9 cellular contexts compared by ENCODE assay signal in genomic region chr17:78241277-78242023, GRCh38. TPM values are rescaled to one million over a fixed set of nuclear protein-coding genes. Genes with fewer than 3 reads are reported as not detected.
DNase-seq lines count a peak whose midpoint lies in the region; ATAC-seq and TF ChIP-seq lines count a peak whose summit lies in the region.
"Had no signal": no experiment of that assay in that cellular context is flagged by ENCODE, and none has a peak within 500 bp of the region (broad histone marks: within the 10 kb centered on the region; RNA-seq: fewer than 3 reads in every experiment).

No MANE protein-coding gene starts in this region.

- H3K79me2 ChIP-seq in HCT116 (ENCODE audit: insufficient read depth, low read length): no peaks in the 10 kb centered on the region
- H3K79me2 ChIP-seq in smooth muscle cell (ENCODE audit: low read depth): no peaks in the 10 kb centered on the region

- no peaks in the 10 kb centered on the region for H3K36me3 Mint-ChIP-seq in T-helper 17 cell (ENCODE audit: low read depth)

- no peaks in the 10 kb centered on the region for H3K27me3 ChIP-seq in HCT116 (ENCODE audit: insufficient read depth, low read length)
- no peaks in the 10 kb centered on the region for H3K27me3 ChIP-seq in smooth muscle cell (ENCODE audit: low read depth)

- H2AFZ ChIP-seq in HCT116 (ENCODE audit: low read depth, low read length, poor library complexity, severe bottlenecking): no peak overlapping the region
- no peak overlapping the region for H2AFZ ChIP-seq in smooth muscle cell (ENCODE audit: low read depth)

- intact Hi-C loops in HCT116 (cut with micrococcal nuclease): no loop called here

- no peaks in the 10 kb centered on the region for H4K20me1 ChIP-seq in HCT116 (ENCODE audit: insufficient read depth)
- H4K20me1 ChIP-seq in smooth muscle cell (ENCODE audit: low read depth): no peaks in the 10 kb centered on the region

- H3K36me3 ChIP-seq in HCT116 (ENCODE audit: control insufficient read depth in 1 of 2, insufficient read depth in 2 of 2, low read length in 2 of 2) (no peaks in the 10 kb centered on the region), smooth muscle cell (ENCODE audit: low read depth) (no peaks in the 10 kb centered on the region)

- RAD21 ChIA-PET in HCT116 (lab: Charles Lee; ENCODE audit: low non-redundant PET in 1 of 2, low total read pairs in 2 of 2, uncharacterized antibody in 2 of 2, unreplicated experiment in 2 of 2): no interaction called here

- H3K9me2 ChIP-seq in HCT116 (ENCODE audit: insufficient read depth): no peaks in the 10 kb centered on the region

- H3K27ac Mint-ChIP-seq in T-helper 17 cell: no peak overlapping the region

- H3K27me3 Mint-ChIP-seq in T-helper 17 cell: no peaks in the 10 kb centered on the region

- no peak for TF ChIP-seq RAD21 in HCT116 (IDR thresholded peaks at IDR 0.05; ENCODE audit: low read depth)

- POLR2A ChIA-PET in HCT116 (lab: Charles Lee): interaction anchor here (0.6 kb wide), 1 partner anchor 102 kb away, joined by 4 read pairs; no protein-coding TSS in a partner anchor

- no peak overlapping the region for H3K27ac ChIP-seq in HCT116 (ENCODE audit: low read depth, low read length)
- no peak overlapping the region for H3K27ac ChIP-seq in smooth muscle cell (ENCODE audit: low read depth)

- WGBS in smooth muscle cell (ENCODE audit: low lambda C conversion rate): 92% methylated on average over 13 of the region's 13 CpGs

- no peak for TF ChIP-seq POLR2A in HCT116 (IDR thresholded peaks at IDR 0.05; ENCODE audit: borderline replicate concordance, extremely low read depth, insufficient read depth, insufficient read length)

- CTCF ChIA-PET in HCT116 (lab: Charles Lee): no interaction called here

- H3K4me1 ChIP-seq in HCT116 (ENCODE audit: control insufficient read depth in 1 of 2, insufficient read depth in 2 of 2, low read length in 2 of 2): peaks cover 0 to 9% of the 10 kb centered on the region in 2 experiments; a peak in 1 of 4 replicates
- no peaks in the 10 kb centered on the region for H3K4me1 ChIP-seq in smooth muscle cell (ENCODE audit: low read depth)

- peaks cover 3% of the 10 kb centered on the region for H3K4me1 Mint-ChIP-seq in T-helper 17 cell

- peak; percentile 94 for ATAC-seq in HCT116
- no peak for ATAC-seq in T-helper 17 cell
- ATAC-seq in HG03025 (IDR thresholded peaks at IDR 0.05; ENCODE audit: low FRiP score, unreplicated experiment): no peak
- ATAC-seq in HG03135 (IDR thresholded peaks at IDR 0.05; ENCODE audit: unreplicated experiment): no peak

- H3K9me3 ChIP-seq in HCT116 (ENCODE audit: control insufficient read depth in 1 of 2, insufficient read depth in 1 of 2, low read depth in 1 of 2, low read length in 2 of 2): no peaks in the 10 kb centered on the region
- H3K9me3 ChIP-seq in T-helper 17 cell (ENCODE audit: control insufficient read depth, low read length, poor library complexity, severe bottlenecking): no peaks in the 10 kb centered on the region
- H3K9me3 ChIP-seq in smooth muscle cell (replicated peaks; ENCODE audit: low read depth): no peaks in the 10 kb centered on the region

- H3K4me3 ChIP-seq in HCT116 (replicated peaks in 1 of 2; ENCODE audit: low read depth in 1 of 2, low read length in 2 of 2): no peak overlapping the region
- no peak overlapping the region for H3K4me3 ChIP-seq in smooth muscle cell

- H3K4me2 ChIP-seq in HCT116 (ENCODE audit: low read length) (no peak overlapping the region), smooth muscle cell (no peak overlapping the region)

- no TSS peak for BruUV-seq in HCT116 (replicated peaks; lab: Mats Ljungman, UMichigan)

- H3K9ac ChIP-seq in HCT116 (ENCODE audit: low read length) (no peak overlapping the region), smooth muscle cell (ENCODE audit: low read depth) (no peak overlapping the region)

- no peaks in the 10 kb centered on the region for H3F3A ChIP-seq in smooth muscle cell (ENCODE audit: low read depth)

- peak overlapping the region; percentile 36 for H3K4me3 Mint-ChIP-seq in T-helper 17 cell

- TF ChIP-seq CTCF in HCT116 (IDR thresholded peaks at IDR 0.05 in 2 of 3, conservative IDR thresholded peaks at IDR 0.05 in 1 of 3; ENCODE audit: borderline replicate concordance in 1 of 3, insufficient read depth in 1 of 3, low read depth in 2 of 3, low read length in 2 of 3) (no peak), smooth muscle cell (IDR thresholded peaks at IDR 0.05; ENCODE audit: borderline replicate concordance, insufficient read depth, poor library complexity, severe bottlenecking) (no peak)

- DNase-seq in Ammon's horn (ENCODE audit: low spot score) (peak; percentile 96), HCT116 (ENCODE audit: low read depth, low spot score) (peak; percentile 90), T-helper 17 cell (no peak), iPS-NIHi11 (ENCODE audit: low spot score) (peak; percentile 81), smooth muscle cell (lab: John Stamatoyannopoulos, UW; ENCODE audit: unreplicated experiment) (no peak)
- no peak for DNase-seq in activated naive CD4-positive, alpha-beta T cell treated with Interleukin-2 at 50 U/mL for 16 hours

TF ChIP-seq in HCT116, 20 proteins besides CTCF, POLR2A, EP300 and RAD21:
- no peak for TF ChIP-seq ZFX (IDR thresholded peaks at IDR 0.05)
- TF ChIP-seq, protein P1, sequence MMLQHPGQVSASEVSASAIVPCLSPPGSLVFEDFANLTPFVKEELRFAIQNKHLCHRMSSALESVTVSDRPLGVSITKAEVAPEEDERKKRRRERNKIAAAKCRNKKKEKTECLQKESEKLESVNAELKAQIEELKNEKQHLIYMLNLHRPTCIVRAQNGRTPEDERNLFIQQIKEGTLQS (IDR thresholded peaks at IDR 0.05): no peak
- TF ChIP-seq MAX (IDR thresholded peaks at IDR 0.05): no peak
- TF ChIP-seq, protein P2, sequence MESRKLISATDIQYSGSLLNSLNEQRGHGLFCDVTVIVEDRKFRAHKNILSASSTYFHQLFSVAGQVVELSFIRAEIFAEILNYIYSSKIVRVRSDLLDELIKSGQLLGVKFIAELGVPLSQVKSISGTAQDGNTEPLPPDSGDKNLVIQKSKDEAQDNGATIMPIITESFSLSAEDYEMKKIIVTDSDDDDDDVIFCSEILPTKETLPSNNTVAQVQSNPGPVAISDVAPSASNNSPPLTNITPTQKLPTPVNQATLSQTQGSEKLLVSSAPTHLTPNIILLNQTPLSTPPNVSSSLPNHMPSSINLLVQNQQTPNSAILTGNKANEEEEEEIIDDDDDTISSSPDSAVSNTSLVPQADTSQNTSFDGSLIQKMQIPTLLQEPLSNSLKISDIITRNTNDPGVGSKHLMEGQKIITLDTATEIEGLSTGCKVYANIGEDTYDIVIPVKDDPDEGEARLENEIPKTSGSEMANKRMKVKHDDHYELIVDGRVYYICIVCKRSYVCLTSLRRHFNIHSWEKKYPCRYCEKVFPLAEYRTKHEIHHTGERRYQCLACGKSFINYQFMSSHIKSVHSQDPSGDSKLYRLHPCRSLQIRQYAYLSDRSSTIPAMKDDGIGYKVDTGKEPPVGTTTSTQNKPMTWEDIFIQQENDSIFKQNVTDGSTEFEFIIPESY (IDR thresholded peaks at IDR 0.05; ENCODE audit: extremely low read depth, insufficient replicate concordance, low read length): no peak
- TF ChIP-seq ELF1 (IDR thresholded peaks at IDR 0.05; ENCODE audit: borderline replicate concordance, low read depth): no peak
- TF ChIP-seq EZH2phosphoT487 (IDR thresholded peaks at IDR 0.05; ENCODE audit: borderline replicate concordance): no peak
- TF ChIP-seq POLR2AphosphoS5 (IDR thresholded peaks at IDR 0.05; ENCODE audit: low read depth, low read length): no peak
- no peak for TF ChIP-seq CBX3 (IDR thresholded peaks at IDR 0.05; ENCODE audit: low read depth)
- TF ChIP-seq FOSL1 (IDR thresholded peaks at IDR 0.05; ENCODE audit: low read depth): no peak
TF ChIP-seq in HCT116: peak in this region for 0.

RNA-seq across cellular contexts. Expression of gene TMEM235, which starts 10.0 kb away (rescaled TPM):
- total RNA-seq in HCT116 (2021; ENCODE audit: unreplicated experiment) (not detected), T-helper 17 cell (not detected), smooth muscle cell (not detected in 2 replicates)
- not detected in 2 replicates for polyA plus RNA-seq in HCT116 (2012)
- not detected in 2 replicates for polyA plus RNA-seq in smooth muscle cell
- total RNA-seq: mononuclear cell had no signal

RNA-seq across cellular contexts. Expression of gene BIRC5, which starts 27.4 kb away (rescaled TPM):
- total RNA-seq in HCT116 (2021; ENCODE audit: unreplicated experiment) (140 TPM), T-helper 17 cell (under 1 TPM; 0.40 to 0.44 TPM), smooth muscle cell (7.7 and 15.3 TPM in 2 replicates)
- polyA plus RNA-seq in HCT116 (2012): 89.7 and 104 TPM in 2 replicates
- 11.9 and 15.6 TPM in 2 replicates for polyA plus RNA-seq in smooth muscle cell

RNA-seq across cellular contexts. Expression of gene AFMID, which starts 54.3 kb away (rescaled TPM):
- 65.8 TPM for total RNA-seq in HCT116 (2021; ENCODE audit: unreplicated experiment)
- 71.4 and 82.5 TPM in 2 replicates for polyA plus RNA-seq in HCT116 (2012)
- total RNA-seq in T-helper 17 cell: 1 to 10 TPM; 1.5 to 2.9 TPM
- total RNA-seq in smooth muscle cell: 63.7 and 64.9 TPM in 2 replicates
- polyA plus RNA-seq in smooth muscle cell: 10.0 and 23.0 TPM in 2 replicates

RNA-seq across cellular contexts. Expression of gene TK1, which starts 54.6 kb away (rescaled TPM):
- 315 TPM for total RNA-seq in HCT116 (2021; ENCODE audit: unreplicated experiment)
- 372 and 415 TPM in 2 replicates for polyA plus RNA-seq in HCT116 (2012)
- 1 to 10 TPM in 1 of 2 donors, under 1 TPM in 1; 0.42 to 1.2 TPM for total RNA-seq in T-helper 17 cell
- 20.0 and 20.9 TPM in 2 replicates for total RNA-seq in smooth muscle cell
- polyA plus RNA-seq in smooth muscle cell: 53.7 and 72.7 TPM in 2 replicates

Comparison
In these comparisons a context has a peak if more than half of its experiments do, and no peak if none do; other contexts are left out.
1. DNase-seq: peak in Ammon's horn (single experiment), HCT116 (single experiment) and iPS-NIHi11 (single experiment); none in T-helper 17 cell (0 of 3), smooth muscle cell (single experiment) and activated naive CD4-positive, alpha-beta T cell treated with Interleukin-2 at 50 U/mL for 16 hours (single experiment).
2. RNA of gene AFMID, which starts 54.3 kb away (total RNA-seq): 65.8 TPM in HCT116 (single experiment) and 63.7 to 64.9 TPM in smooth muscle cell; 1.5 to 2.9 TPM in T-helper 17 cell; every median in the first group is over 10 times any median in the second.